ENCODE assay signal across 13 cellular contexts in the genomic region with DNA sequence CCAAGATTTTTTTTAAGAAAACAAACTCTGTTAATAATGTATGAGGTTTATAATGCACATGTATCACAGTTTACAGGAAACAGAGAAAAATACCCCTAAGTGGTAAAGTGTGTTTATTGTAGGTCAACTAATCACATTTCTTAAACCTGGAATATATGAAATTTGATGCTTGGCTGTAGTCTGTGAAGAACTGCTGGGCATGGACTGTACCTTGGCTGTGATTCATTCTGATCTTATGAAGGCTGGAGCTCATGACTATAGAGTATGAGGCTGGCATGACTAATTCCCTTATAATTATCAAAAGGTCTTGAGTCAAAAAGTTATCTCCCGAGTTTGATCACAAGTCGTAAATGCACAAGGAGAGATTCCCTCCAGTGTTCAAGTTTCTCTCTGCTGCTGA.
DNase-seq lines count a peak whose midpoint lies in the region; ATAC-seq and TF ChIP-seq lines count a peak whose summit lies in the region.
"Had no signal": no experiment of that assay in that cellular context is flagged by ENCODE, and none has a peak within 500 bp of the region (broad histone marks: within the 10 kb centered on the region; RNA-seq: fewer than 3 reads in every experiment).

No MANE protein-coding gene starts in this region.

- no peaks in the 10 kb centered on the region for H3K9me3 Mint-ChIP-seq in MCF 10A (ENCODE audit: unreplicated experiment)
- H3K9me3 Mint-ChIP-seq: activated T-cell treated with anti-CD3 and anti-CD28 coated beads, Interleukin-2, amount 50 U/mL, for 4 hours had no signal

- H3K4me1 ChIP-seq in right cardiac atrium (ENCODE audit: control insufficient read depth, insufficient read depth, low read length), result peaks cover 9% of the 10 kb centered on the region
- H3K4me1 ChIP-seq in right atrium auricular region, result peaks cover 0 to 26% of the 10 kb centered on the region in 2 donors

- peak; percentile 38 to 55 for ATAC-seq in right cardiac atrium
- ATAC-seq: activated T-cell treated with anti-CD3 and anti-CD28 coated beads, Interleukin-2, amount 50 U/mL, for 4 hours had no signal

- TF ChIP-seq CTCF in right atrium auricular region (IDR thresholded peaks at IDR 0.05) (no peak), MCF 10A (IDR thresholded peaks at IDR 0.05; ENCODE audit: unreplicated experiment) (no peak)

- no peak for DNase-seq in right cardiac atrium
- DNase-seq in right atrium auricular region (ENCODE audit: low spot score), result no peak
- peak; percentile 83 for DNase-seq in MCF 10A (ENCODE audit: unreplicated experiment)
- DNase-seq in kidney glomerular epithelial cell (lab: John Stamatoyannopoulos, UW), result peak; percentile 88
- no peak for DNase-seq in DMS53 treated with DMSO at 0.1 percent for 48 hours (lab: John Stamatoyannopoulos, UW; ENCODE audit: unreplicated experiment)
- DNase-seq in middle frontal gyrus (ENCODE audit: extremely low spot score, low spot score), result no peak
- no peak for DNase-seq in 8988T
- no peak for DNase-seq in SK-N-DZ (ENCODE audit: low spot score)
- DNase-seq: activated T-cell treated with anti-CD3 and anti-CD28 coated beads, Interleukin-2, amount 50 U/mL, for 4 hours; NCI-H1417 treated with DMSO at 0.1 percent for 48 hours; NK-92 treated with Interleukin-12 subunit alpha and Interleukin-12 subunit beta, amount 100 ng/mL, for 24 hours; stimulated activated CD4-positive, alpha-beta T cell treated with anti-CD3 and anti-CD28 coated beads, Interleukin-2, amount 100 ng/mL, for 24 hours; stomach had no signal

- intact Hi-C loops in right cardiac atrium (cut with DNase I), result no loop called here
- intact Hi-C loops in MCF 10A (cut with micrococcal nuclease), result no loop called here

- peak overlapping the region; percentile 3 for H3K4me3 Mint-ChIP-seq in MCF 10A (ENCODE audit: unreplicated experiment)
- H3K4me3 Mint-ChIP-seq: activated T-cell treated with anti-CD3 and anti-CD28 coated beads, Interleukin-2, amount 50 U/mL, for 4 hours had no signal

- H3K36me3 Mint-ChIP-seq in MCF 10A (ENCODE audit: insufficient read depth, unreplicated experiment), result peaks cover 6% of the 10 kb centered on the region

- H3K36me3 ChIP-seq in right atrium auricular region, result no peaks in the 10 kb centered on the region
- H3K36me3 ChIP-seq: stomach had no signal

- peaks cover 25% of the 10 kb centered on the region for H3K4me1 Mint-ChIP-seq in MCF 10A (ENCODE audit: insufficient read depth, unreplicated experiment)

- H3K9me3 ChIP-seq in right cardiac atrium (ENCODE audit: control insufficient read depth, low read length) (no peaks in the 10 kb centered on the region), right atrium auricular region (no peaks in the 10 kb centered on the region)
- H3K9me3 ChIP-seq: stomach had no signal

- 43% methylated on average over 2 of the region's 2 CpGs for WGBS in right cardiac atrium

- H3K4me3 ChIP-seq in right cardiac atrium (ENCODE audit: low read length) (no peak overlapping the region), right atrium auricular region (no peak overlapping the region)
- H3K4me3 ChIP-seq: stomach had no signal

- no peaks in the 10 kb centered on the region for H3K27me3 ChIP-seq in right cardiac atrium (ENCODE audit: control insufficient read depth, insufficient read depth)
- H3K27me3 ChIP-seq in right atrium auricular region, result no peaks in the 10 kb centered on the region
- H3K27me3 ChIP-seq: stomach had no signal

- H3K27ac Mint-ChIP-seq in MCF 10A (ENCODE audit: low read depth, unreplicated experiment), result peak overlapping the region; percentile 84

- H3K27ac ChIP-seq in right cardiac atrium (ENCODE audit: low read length) (peak overlapping the region; percentile 28), right atrium auricular region (peak overlapping the region in 1 of 2 donors; percentile 73)

- no TSS peak for BruUV-seq in MCF 10A (replicated peaks; lab: Mats Ljungman, UMichigan)

- H3K27me3 Mint-ChIP-seq in MCF 10A (ENCODE audit: insufficient read depth, unreplicated experiment), result no peaks in the 10 kb centered on the region

- CTCF ChIA-PET in MCF 10A (lab: Yijun Ruan, JAX), result no interaction called here

- POLR2A ChIA-PET in MCF 10A (lab: Yijun Ruan, JAX), result interaction anchor here (0.8 to 3.0 kb wide), 4 partner anchors 64 to 640 kb away, joined by 3 to 12 read pairs (median 3); partner anchors contain the start of gene RBM43

Comparison
In these comparisons a context has a peak if more than half of its experiments do, and no peak if none do; other contexts are left out.
1. DNase-seq: peak in MCF 10A (single experiment) and kidney glomerular epithelial cell (single experiment); none in right cardiac atrium (0 of 3), right atrium auricular region (single experiment), DMS53 treated with DMSO at 0.1 percent for 48 hours (single experiment), middle frontal gyrus (single experiment), 8988T (single experiment) and SK-N-DZ (single experiment).